ENCODE assay signal across 8 cellular contexts in genomic region chr3:196528639-196529233, GRCh38. TPM values are rescaled to one million over a fixed set of nuclear protein-coding genes. Genes with fewer than 3 reads are reported as not detected.
A peak's percentile ranks its signal among the peaks of the same experiment; 100 is the strongest.
DNase-seq lines count a peak whose midpoint lies in the region; ATAC-seq, FAIRE-seq and TF ChIP-seq lines count a peak whose summit lies in the region.

No MANE protein-coding gene starts in this region.

- H3K27ac Mint-ChIP-seq in activated CD8-positive, alpha-beta T cell treated with anti-CD3 and anti-CD28 coated beads for 36 hours, result peak overlapping the region; percentile 49
- no peak overlapping the region for H3K27ac Mint-ChIP-seq in mesothelial cell of epicardium

- peak; percentile 98 for FAIRE-seq in GM12892 (lab: Jason Lieb, UNC)

- H3K9ac ChIP-seq in endocrine pancreas (ENCODE audit: control insufficient read depth, insufficient read depth, low read length), result peak overlapping the region; percentile 60

- H3K4me3 Mint-ChIP-seq in activated CD8-positive, alpha-beta T cell treated with anti-CD3 and anti-CD28 coated beads for 36 hours, result peak overlapping the region; percentile 66
- H3K4me3 Mint-ChIP-seq in mesothelial cell of epicardium, result peak overlapping the region; percentile 53

- peaks cover 6% of the 10 kb centered on the region for H3K4me1 Mint-ChIP-seq in activated CD8-positive, alpha-beta T cell treated with anti-CD3 and anti-CD28 coated beads for 36 hours (ENCODE audit: low read depth)
- no peaks in the 10 kb centered on the region for H3K4me1 Mint-ChIP-seq in mesothelial cell of epicardium

- ATAC-seq in HG02970 (IDR thresholded peaks at IDR 0.05; ENCODE audit: low FRiP score, unreplicated experiment), result peak; percentile 57
- peak; percentile 98 for ATAC-seq in activated CD8-positive, alpha-beta T cell treated with anti-CD3 and anti-CD28 coated beads for 36 hours

- no peaks in the 10 kb centered on the region for H3K9me3 ChIP-seq in endocrine pancreas (ENCODE audit: control insufficient read depth, low read length)

- H3K27ac ChIP-seq in 22Rv1, result peak overlapping the region; percentile 49

- intact Hi-C loops in activated CD8-positive, alpha-beta T cell treated with anti-CD3 and anti-CD28 coated beads for 36 hours (cut with micrococcal nuclease), result no loop called here

- CTCF ChIA-PET in activated CD8-positive, alpha-beta T cell treated with anti-CD3 and anti-CD28 coated beads for 36 hours (lab: Charles Lee), result interaction anchor here (0.6 to 3.4 kb wide), 54 partner anchors 9 to 411 kb away, joined by 3 to 31 read pairs (median 4); partner anchors contain the start of genes CEP19, FBXO45, PIGX and RNF168

- POLR2A ChIA-PET in activated CD8-positive, alpha-beta T cell treated with anti-CD3 and anti-CD28 coated beads for 36 hours (lab: Charles Lee), result interaction anchor here (0.8 to 1.3 kb wide), 4 partner anchors 21 to 217 kb away, joined by 3 to 5 read pairs (median 4); partner anchors contain the start of genes DYNLT2B, FBXO45 and WDR53

- H3K36me3 ChIP-seq in endocrine pancreas (ENCODE audit: control insufficient read depth, insufficient read depth, low read length), result no peaks in the 10 kb centered on the region

- H3K9me3 Mint-ChIP-seq in activated CD8-positive, alpha-beta T cell treated with anti-CD3 and anti-CD28 coated beads for 36 hours, result no peaks in the 10 kb centered on the region
- peaks cover 31% of the 10 kb centered on the region for H3K9me3 Mint-ChIP-seq in mesothelial cell of epicardium

- DNase-seq in GM12892 (ENCODE audit: insufficient read length) (peak; percentile 88), NCI-H2227 (lab: John Stamatoyannopoulos, UW; ENCODE audit: unreplicated experiment) (peak; percentile 92), mesothelial cell of epicardium (ENCODE audit: low spot score in 2 of 2, unreplicated experiment in 2 of 2) (peak; percentile 56 to 84)
- DNase-seq in activated CD8-positive, alpha-beta T cell treated with anti-CD3 and anti-CD28 coated beads for 36 hours, result peak; percentile 86
- DNase-seq in stimulated activated CD8-positive, alpha-beta memory T cell treated with anti-CD3 and anti-CD28 coated beads, Interleukin-2, amount 100 ng/mL, for 48 hours (ENCODE audit: low read depth in 2 of 2), result peak; percentile 82 to 91

- peaks cover 11% of the 10 kb centered on the region for H3K27me3 Mint-ChIP-seq in activated CD8-positive, alpha-beta T cell treated with anti-CD3 and anti-CD28 coated beads for 36 hours
- H3K27me3 Mint-ChIP-seq in mesothelial cell of epicardium (ENCODE audit: low read depth), result peaks cover 13% of the 10 kb centered on the region

- no peaks in the 10 kb centered on the region for H3K4me1 ChIP-seq in endocrine pancreas (ENCODE audit: control insufficient read depth, insufficient read depth, low read length)

- H3K27me3 ChIP-seq in endocrine pancreas (ENCODE audit: control insufficient read depth, insufficient read depth, low read length), result peaks cover 2% of the 10 kb centered on the region

- peaks cover 2% of the 10 kb centered on the region for H3K36me3 Mint-ChIP-seq in activated CD8-positive, alpha-beta T cell treated with anti-CD3 and anti-CD28 coated beads for 36 hours (ENCODE audit: low read depth)
- peaks cover 3% of the 10 kb centered on the region for H3K36me3 Mint-ChIP-seq in mesothelial cell of epicardium

- TF ChIP-seq CTCF in 22Rv1 (IDR thresholded peaks at IDR 0.05) (peak; percentile 96), mesothelial cell of epicardium (IDR thresholded peaks at IDR 0.05; ENCODE audit: unreplicated experiment) (peak; percentile 78)
- TF ChIP-seq CTCF in activated CD8-positive, alpha-beta T cell treated with anti-CD3 and anti-CD28 coated beads for 36 hours (IDR thresholded peaks at IDR 0.05), result peak; percentile 89

- no peak overlapping the region for H3K4me3 ChIP-seq in endocrine pancreas (ENCODE audit: control insufficient read depth, insufficient read depth, low read length)

- peak; percentile 83 for TF ChIP-seq POLR2A in GM12892 (IDR thresholded peaks at IDR 0.05; ENCODE audit: low read depth, low read length)

RNA-seq across cellular contexts. Expression of gene SMCO1, which starts 13.6 kb away (rescaled TPM):
- not detected for polyA plus RNA-seq in GM12892 (2012; ENCODE audit: missing spikeins)
- total RNA-seq in activated CD8-positive, alpha-beta T cell treated with anti-CD3 and anti-CD28 coated beads for 36 hours, result not detected
- not detected in 3 replicates for total RNA-seq in mesothelial cell of epicardium

RNA-seq across cellular contexts. Expression of gene RNF168, which starts 25.2 kb away (rescaled TPM):
- 17.5 TPM for polyA plus RNA-seq in GM12892 (2012; ENCODE audit: missing spikeins)
- 10 to 100 TPM; 20.9 to 21.2 TPM for total RNA-seq in activated CD8-positive, alpha-beta T cell treated with anti-CD3 and anti-CD28 coated beads for 36 hours
- 19.5 to 21.3 TPM (median 21.0 TPM) in 3 replicates for total RNA-seq in mesothelial cell of epicardium

RNA-seq across cellular contexts. Expression of gene WDR53, which starts 39.6 kb away (rescaled TPM):
- polyA plus RNA-seq in GM12892 (2012; ENCODE audit: missing spikeins), result 17.3 TPM
- 10 to 100 TPM; 16.2 to 17.2 TPM for total RNA-seq in activated CD8-positive, alpha-beta T cell treated with anti-CD3 and anti-CD28 coated beads for 36 hours
- total RNA-seq in mesothelial cell of epicardium, result 12.3 to 15.7 TPM (median 13.4 TPM) in 3 replicates

RNA-seq across cellular contexts. Expression of gene FBXO45, which starts 39.7 kb away (rescaled TPM):
- 13.5 TPM for polyA plus RNA-seq in GM12892 (2012; ENCODE audit: missing spikeins)
- total RNA-seq in activated CD8-positive, alpha-beta T cell treated with anti-CD3 and anti-CD28 coated beads for 36 hours, result 10 to 100 TPM; 18.2 TPM
- 9.1 to 9.4 TPM (median 9.4 TPM) in 3 replicates for total RNA-seq in mesothelial cell of epicardium
